In the genomic region with DNA sequence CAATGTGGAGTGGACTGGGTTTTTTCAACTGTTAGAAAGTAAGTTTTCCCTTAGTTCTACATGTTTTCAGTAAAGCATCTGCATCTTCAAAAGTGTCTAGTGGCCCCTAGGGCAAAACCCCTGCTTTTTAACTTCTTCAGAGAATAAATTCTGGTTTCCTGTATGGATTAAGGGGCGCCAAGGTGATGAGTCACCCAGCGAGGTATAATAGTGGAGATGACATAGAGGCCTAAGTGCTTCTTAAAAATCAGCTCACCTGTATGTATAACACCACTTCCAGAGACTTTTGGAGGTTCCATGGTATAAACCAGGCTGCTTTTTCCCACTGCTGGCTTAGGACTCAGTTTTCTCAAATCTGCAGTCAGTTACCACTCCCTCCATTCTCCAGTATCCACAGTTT, we compare ENCODE assay signal across 2 cellular contexts.
A peak's percentile ranks its signal among the peaks of the same experiment; 100 is the strongest.
TF ChIP-seq lines count a peak whose summit lies in the region.

No MANE protein-coding gene starts in this region.

TF ChIP-seq in A549, 52 proteins besides CTCF, POLR2A, EP300 and RAD21 (continued from another document):
- TF ChIP-seq FOSL2 (IDR thresholded peaks at IDR 0.05) (no peak), FOSL2 (CRISPR knock-in tag; IDR thresholded peaks at IDR 0.05) (0 out of 2 replicates have a peak, but pooled peaks have one; percentile 32), EHF (CRISPR knock-in tag; IDR thresholded peaks at IDR 0.05) (no peak)

TF ChIP-seq in GM23338, 12 proteins besides CTCF, POLR2A, EP300 and RAD21 (continued from another document):
- no peak for TF ChIP-seq ZNF462 (CRISPR knock-in tag; IDR thresholded peaks at IDR 0.05)
- TF ChIP-seq ZNF114 (CRISPR knock-in tag; IDR thresholded peaks at IDR 0.05) = no peak
- TF ChIP-seq, protein P1, sequence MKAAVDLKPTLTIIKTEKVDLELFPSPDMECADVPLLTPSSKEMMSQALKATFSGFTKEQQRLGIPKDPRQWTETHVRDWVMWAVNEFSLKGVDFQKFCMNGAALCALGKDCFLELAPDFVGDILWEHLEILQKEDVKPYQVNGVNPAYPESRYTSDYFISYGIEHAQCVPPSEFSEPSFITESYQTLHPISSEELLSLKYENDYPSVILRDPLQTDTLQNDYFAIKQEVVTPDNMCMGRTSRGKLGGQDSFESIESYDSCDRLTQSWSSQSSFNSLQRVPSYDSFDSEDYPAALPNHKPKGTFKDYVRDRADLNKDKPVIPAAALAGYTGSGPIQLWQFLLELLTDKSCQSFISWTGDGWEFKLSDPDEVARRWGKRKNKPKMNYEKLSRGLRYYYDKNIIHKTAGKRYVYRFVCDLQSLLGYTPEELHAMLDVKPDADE (IDR thresholded peaks at IDR 0.05) = no peak
- TF ChIP-seq STAT1 (IDR thresholded peaks at IDR 0.05; ENCODE audit: unreplicated experiment) = no peak
- TF ChIP-seq NANOG (IDR thresholded peaks at IDR 0.05; ENCODE audit: borderline replicate concordance) = no peak
- TF ChIP-seq, protein P2, sequence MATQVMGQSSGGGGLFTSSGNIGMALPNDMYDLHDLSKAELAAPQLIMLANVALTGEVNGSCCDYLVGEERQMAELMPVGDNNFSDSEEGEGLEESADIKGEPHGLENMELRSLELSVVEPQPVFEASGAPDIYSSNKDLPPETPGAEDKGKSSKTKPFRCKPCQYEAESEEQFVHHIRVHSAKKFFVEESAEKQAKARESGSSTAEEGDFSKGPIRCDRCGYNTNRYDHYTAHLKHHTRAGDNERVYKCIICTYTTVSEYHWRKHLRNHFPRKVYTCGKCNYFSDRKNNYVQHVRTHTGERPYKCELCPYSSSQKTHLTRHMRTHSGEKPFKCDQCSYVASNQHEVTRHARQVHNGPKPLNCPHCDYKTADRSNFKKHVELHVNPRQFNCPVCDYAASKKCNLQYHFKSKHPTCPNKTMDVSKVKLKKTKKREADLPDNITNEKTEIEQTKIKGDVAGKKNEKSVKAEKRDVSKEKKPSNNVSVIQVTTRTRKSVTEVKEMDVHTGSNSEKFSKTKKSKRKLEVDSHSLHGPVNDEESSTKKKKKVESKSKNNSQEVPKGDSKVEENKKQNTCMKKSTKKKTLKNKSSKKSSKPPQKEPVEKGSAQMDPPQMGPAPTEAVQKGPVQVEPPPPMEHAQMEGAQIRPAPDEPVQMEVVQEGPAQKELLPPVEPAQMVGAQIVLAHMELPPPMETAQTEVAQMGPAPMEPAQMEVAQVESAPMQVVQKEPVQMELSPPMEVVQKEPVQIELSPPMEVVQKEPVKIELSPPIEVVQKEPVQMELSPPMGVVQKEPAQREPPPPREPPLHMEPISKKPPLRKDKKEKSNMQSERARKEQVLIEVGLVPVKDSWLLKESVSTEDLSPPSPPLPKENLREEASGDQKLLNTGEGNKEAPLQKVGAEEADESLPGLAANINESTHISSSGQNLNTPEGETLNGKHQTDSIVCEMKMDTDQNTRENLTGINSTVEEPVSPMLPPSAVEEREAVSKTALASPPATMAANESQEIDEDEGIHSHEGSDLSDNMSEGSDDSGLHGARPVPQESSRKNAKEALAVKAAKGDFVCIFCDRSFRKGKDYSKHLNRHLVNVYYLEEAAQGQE (IDR thresholded peaks at IDR 0.05; ENCODE audit: unreplicated experiment) = no peak
